Comparison of ENCODE assay signal across 1 cellular context in genomic region chr4:161604516-161605300, GRCh38.
A peak's percentile ranks its signal among the peaks of the same experiment; 100 is the strongest.
TF ChIP-seq lines count a peak whose summit lies in the region.

No MANE protein-coding gene starts in this region.

TF ChIP-seq in GM12878, 131 proteins besides CTCF, POLR2A, EP300 and RAD21 (continued from another document):
- TF ChIP-seq CUX1 (IDR thresholded peaks at IDR 0.05; ENCODE audit: insufficient replicate concordance, low read depth, low read length) = peak; percentile 41
- TF ChIP-seq MTA2 (IDR thresholded peaks at IDR 0.05; ENCODE audit: low read depth) = peak; percentile 45; the same call in 1 of the 2 replicates
- TF ChIP-seq NFYA (IDR thresholded peaks at IDR 0.05; ENCODE audit: borderline replicate concordance, low read depth, low read length) = no peak
- TF ChIP-seq MEF2B (IDR thresholded peaks at IDR 0.05; ENCODE audit: partially characterized antibody, poor library complexity, severe bottlenecking) = peak; percentile 64
- 0 out of 2 replicates have a peak, but pooled peaks have one; percentile 14 for TF ChIP-seq NR2F1 (conservative IDR thresholded peaks at IDR 0.05)
- no peak for TF ChIP-seq MYB (IDR thresholded peaks at IDR 0.05; ENCODE audit: borderline replicate concordance, low read depth, low read length)
- TF ChIP-seq IKZF1 (conservative IDR thresholded peaks at IDR 0.05) = peak; percentile 52; the same call in 1 of the 2 replicates
- 0 out of 2 replicates have a peak, but pooled peaks have one; percentile 25 for TF ChIP-seq ATF7 (IDR thresholded peaks at IDR 0.05; ENCODE audit: low read depth)
TF ChIP-seq in GM12878: peak in this region for 11.
